8 cellular contexts compared by ENCODE assay signal in the genomic region with DNA sequence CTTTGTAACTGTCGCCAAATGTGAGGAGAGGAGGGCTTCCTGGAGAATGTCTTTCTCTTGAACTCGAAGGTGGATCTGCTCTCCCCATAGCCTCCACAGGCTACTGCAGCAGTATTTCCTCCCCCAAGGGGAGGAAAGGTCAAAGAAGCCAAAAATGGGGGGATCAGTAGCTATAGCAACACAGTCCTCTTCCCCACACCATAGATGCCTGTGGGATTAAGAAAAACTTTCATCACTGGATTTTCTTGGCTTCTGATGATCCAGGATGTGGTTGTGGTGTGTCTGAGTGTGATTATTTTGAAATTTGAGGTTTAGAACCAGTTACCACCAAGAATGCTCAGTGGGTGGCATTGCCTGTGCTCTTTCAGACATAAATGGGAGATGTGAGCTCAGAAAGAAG.
DNase-seq lines count a peak whose midpoint lies in the region; ATAC-seq, FAIRE-seq and TF ChIP-seq lines count a peak whose summit lies in the region.

No MANE protein-coding gene starts in this region.

- peaks cover 18% of the 10 kb centered on the region for H3F3A ChIP-seq in MM.1S (ENCODE audit: insufficient read depth, low read length)

- WGBS in HepG2 (ENCODE audit: low lambda C conversion rate): 47% methylated on average over 2 of the region's 2 CpGs

- peak overlapping the region in 1 of 2 donors; percentile 35 for H3K4me3 Mint-ChIP-seq in effector memory CD8-positive, alpha-beta T cell

- intact Hi-C loops in HepG2 (cut with micrococcal nuclease; ENCODE audit: unreplicated experiment): no loop called here

- H3K9ac ChIP-seq in BLaER1 (no peak overlapping the region), MM.1S (ENCODE audit: low read length) (no peak overlapping the region), HepG2 (ENCODE audit: insufficient read depth, low read depth, low read length) (no peak overlapping the region)

- no peaks in the 10 kb centered on the region for H3K27me3 ChIP-seq in BLaER1
- no peaks in the 10 kb centered on the region for H3K27me3 ChIP-seq in MM.1S (replicated peaks; ENCODE audit: insufficient read depth, low read length)
- no peaks in the 10 kb centered on the region for H3K27me3 ChIP-seq in HepG2 (ENCODE audit: control insufficient read depth in 1 of 2, insufficient read depth in 2 of 2, low read length in 2 of 2)

- H3K79me2 ChIP-seq in MM.1S (ENCODE audit: low read length): no peaks in the 10 kb centered on the region
- no peaks in the 10 kb centered on the region for H3K79me2 ChIP-seq in HepG2 (ENCODE audit: insufficient read depth, low read length)

- POLR2A ChIA-PET in HepG2 (lab: Yijun Ruan, JAX): no interaction called here

- H3K9me3 Mint-ChIP-seq in effector memory CD8-positive, alpha-beta T cell: no peaks in the 10 kb centered on the region

- peak overlapping the region in 1 of 2 donors; percentile 54 for H3K27ac Mint-ChIP-seq in effector memory CD8-positive, alpha-beta T cell

- H3K36me3 ChIP-seq in BLaER1 (no peaks in the 10 kb centered on the region), MM.1S (replicated peaks; ENCODE audit: insufficient read depth, low read length) (no peaks in the 10 kb centered on the region), HepG2 (replicated peaks in 1 of 2; ENCODE audit: control insufficient read depth in 1 of 2, insufficient read depth in 2 of 2, low read length in 2 of 2) (no peaks in the 10 kb centered on the region)

- CTCF ChIA-PET in HepG2 (lab: Yijun Ruan, JAX; ENCODE audit: low intra/inter-chr PET ratio, low total read pairs): no interaction called here

- peaks cover 21 to 22% of the 10 kb centered on the region in 2 donors for H3K4me1 Mint-ChIP-seq in effector memory CD8-positive, alpha-beta T cell (ENCODE audit: low read depth in 2 of 2)

- peaks cover 42% of the 10 kb centered on the region for H3K4me1 ChIP-seq in BLaER1
- H3K4me1 ChIP-seq in MM.1S (ENCODE audit: low read length): peaks cover 67% of the 10 kb centered on the region
- H3K4me1 ChIP-seq in HepG2 (ENCODE audit: insufficient read depth, low read length): peaks cover 15% of the 10 kb centered on the region

- H4K20me1 ChIP-seq in BLaER1 (no peaks in the 10 kb centered on the region), MM.1S (ENCODE audit: insufficient read depth, low read length) (no peaks in the 10 kb centered on the region), HepG2 (ENCODE audit: insufficient read depth, low read length) (no peaks in the 10 kb centered on the region)

- DNase-seq in MM.1S: peak; percentile 72
- peak; percentile 15 to 29 (median 17) for DNase-seq in effector memory CD8-positive, alpha-beta T cell
- no peak for DNase-seq in HepG2 (ENCODE audit: low spot score)
- no peak for DNase-seq in NCI-H524 treated with DMSO at 0.1 percent for 48 hours (lab: John Stamatoyannopoulos, UW)
- no peak for DNase-seq in stimulated activated CD4-positive, alpha-beta T cell treated with anti-CD3 and anti-CD28 coated beads, Interleukin-4, amount 100 ng/mL, for 4 hours
- DNase-seq in NCI-H1048 (lab: John Stamatoyannopoulos, UW): no peak

- ATAC-seq in GM21381 (IDR thresholded peaks at IDR 0.05; ENCODE audit: unreplicated experiment) (peak; percentile 51), HepG2 (no peak)
- ATAC-seq in effector memory CD8-positive, alpha-beta T cell (replicated peaks): peak; percentile 95

- no peak for TF ChIP-seq POLR2A in HepG2 (IDR thresholded peaks at IDR 0.05; ENCODE audit: insufficient read depth in 1 of 2, low read depth in 2 of 2, low read length in 2 of 2)

- TF ChIP-seq CTCF in MM.1S (IDR thresholded peaks at IDR 0.05; ENCODE audit: low read length) (no peak), HepG2 (CRISPR knock-in tag; IDR thresholded peaks at IDR 0.05) (no peak)

- H3K36me3 Mint-ChIP-seq in effector memory CD8-positive, alpha-beta T cell (ENCODE audit: insufficient read depth): no peaks in the 10 kb centered on the region

- in situ Hi-C loops in HepG2 (cut with HindIII; ENCODE audit: extremely low pct_ligation_motif_present, low pct_unique_long_range_greater_than_20kb): no loop called here

- FAIRE-seq in HepG2 (lab: Jason Lieb, UNC): no peak

- no TSS peak for BruUV-seq in HepG2 (replicated peaks; lab: Mats Ljungman, UMichigan)

- H3K9me3 ChIP-seq in BLaER1 (no peaks in the 10 kb centered on the region), MM.1S (replicated peaks; ENCODE audit: insufficient read depth, low read length) (no peaks in the 10 kb centered on the region), HepG2 (ENCODE audit: low read length) (no peaks in the 10 kb centered on the region)

- no peak for TF ChIP-seq EP300 in HepG2 (IDR thresholded peaks at IDR 0.05; ENCODE audit: low read depth in 2 of 2, low read length in 2 of 2)
- TF ChIP-seq EP300 in HepG2 (CRISPR knock-in tag; IDR thresholded peaks at IDR 0.05; ENCODE audit: borderline replicate concordance): no peak

- H3K9me2 ChIP-seq in MM.1S (replicated peaks; ENCODE audit: insufficient read depth, low read length): no peaks in the 10 kb centered on the region

- H3K27ac ChIP-seq in BLaER1: no peak overlapping the region
- no peak overlapping the region; the same call in 1 of the 2 replicates for H3K27ac ChIP-seq in MM.1S (ENCODE audit: low read length)
- no peak overlapping the region for H3K27ac ChIP-seq in HepG2 (ENCODE audit: extremely low read length, insufficient read depth, low read length)

- peaks cover 6 to 34% of the 10 kb centered on the region in 2 donors for H3K27me3 Mint-ChIP-seq in effector memory CD8-positive, alpha-beta T cell

- no peak for TF ChIP-seq RAD21 in HepG2 (CRISPR knock-in tag; IDR thresholded peaks at IDR 0.05)

- H3K4me3 ChIP-seq in BLaER1: no peak overlapping the region
- H3K4me3 ChIP-seq in MM.1S (ENCODE audit: low read length): no peak overlapping the region
- no peak overlapping the region for H3K4me3 ChIP-seq in HepG2 (replicated peaks in 1 of 3; ENCODE audit: insufficient read depth in 1 of 3, low read depth in 2 of 3, low read length in 3 of 3)

- H2AFZ ChIP-seq in MM.1S (ENCODE audit: low read length) (no peak overlapping the region), HepG2 (ENCODE audit: low read length) (no peak overlapping the region)

- H3K4me2 ChIP-seq in BLaER1 (peak overlapping the region; percentile 54), MM.1S (ENCODE audit: low read depth, low read length) (peak overlapping the region; percentile 14; the same call in 1 of the 2 replicates), HepG2 (ENCODE audit: low read depth, low read length) (no peak overlapping the region)

TF ChIP-seq in HepG2, 621 proteins besides CTCF, POLR2A, EP300 and RAD21:
- no peak for TF ChIP-seq HMG20A (CRISPR knock-in tag; IDR thresholded peaks at IDR 0.05; ENCODE audit: borderline replicate concordance)
- TF ChIP-seq, protein P1, sequence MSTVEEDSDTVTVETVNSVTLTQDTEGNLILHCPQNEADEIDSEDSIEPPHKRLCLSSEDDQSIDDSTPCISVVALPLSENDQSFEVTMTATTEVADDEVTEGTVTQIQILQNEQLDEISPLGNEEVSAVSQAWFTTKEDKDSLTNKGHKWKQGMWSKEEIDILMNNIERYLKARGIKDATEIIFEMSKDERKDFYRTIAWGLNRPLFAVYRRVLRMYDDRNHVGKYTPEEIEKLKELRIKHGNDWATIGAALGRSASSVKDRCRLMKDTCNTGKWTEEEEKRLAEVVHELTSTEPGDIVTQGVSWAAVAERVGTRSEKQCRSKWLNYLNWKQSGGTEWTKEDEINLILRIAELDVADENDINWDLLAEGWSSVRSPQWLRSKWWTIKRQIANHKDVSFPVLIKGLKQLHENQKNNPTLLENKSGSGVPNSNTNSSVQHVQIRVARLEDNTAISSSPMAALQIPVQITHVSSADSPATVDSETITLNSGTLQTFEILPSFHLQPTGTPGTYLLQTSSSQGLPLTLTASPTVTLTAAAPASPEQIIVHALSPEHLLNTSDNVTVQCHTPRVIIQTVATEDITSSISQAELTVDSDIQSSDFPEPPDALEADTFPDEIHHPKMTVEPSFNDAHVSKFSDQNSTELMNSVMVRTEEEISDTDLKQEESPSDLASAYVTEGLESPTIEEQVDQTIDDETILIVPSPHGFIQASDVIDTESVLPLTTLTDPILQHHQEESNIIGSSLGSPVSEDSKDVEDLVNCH (CRISPR knock-in tag; IDR thresholded peaks at IDR 0.05): no peak
- no peak for TF ChIP-seq PLRG1 (conservative IDR thresholded peaks at IDR 0.05)
- TF ChIP-seq MIXL1 (CRISPR knock-in tag; IDR thresholded peaks at IDR 0.05): no peak
- no peak for TF ChIP-seq ZNF441 (CRISPR knock-in tag; IDR thresholded peaks at IDR 0.05; ENCODE audit: borderline replicate concordance)
- TF ChIP-seq, protein P2, sequence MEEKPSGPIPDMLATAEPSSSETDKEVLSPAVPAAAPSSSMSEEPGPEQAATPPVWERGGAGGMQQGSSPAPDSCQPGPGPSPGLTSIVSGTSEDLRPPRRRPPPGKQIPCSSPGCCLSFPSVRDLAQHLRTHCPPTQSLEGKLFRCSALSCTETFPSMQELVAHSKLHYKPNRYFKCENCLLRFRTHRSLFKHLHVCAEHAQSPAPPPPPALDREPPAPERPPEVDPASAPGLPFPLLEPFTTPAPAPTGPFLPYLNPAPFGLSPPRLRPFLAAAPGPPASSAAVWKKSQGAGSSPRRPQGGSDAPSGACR (CRISPR knock-in tag; IDR thresholded peaks at IDR 0.05): no peak
- TF ChIP-seq RXRB (CRISPR knock-in tag; IDR thresholded peaks at IDR 0.05; ENCODE audit: borderline replicate concordance): no peak
- TF ChIP-seq RCOR2 (CRISPR knock-in tag; IDR thresholded peaks at IDR 0.05): no peak
- TF ChIP-seq, protein P3, sequence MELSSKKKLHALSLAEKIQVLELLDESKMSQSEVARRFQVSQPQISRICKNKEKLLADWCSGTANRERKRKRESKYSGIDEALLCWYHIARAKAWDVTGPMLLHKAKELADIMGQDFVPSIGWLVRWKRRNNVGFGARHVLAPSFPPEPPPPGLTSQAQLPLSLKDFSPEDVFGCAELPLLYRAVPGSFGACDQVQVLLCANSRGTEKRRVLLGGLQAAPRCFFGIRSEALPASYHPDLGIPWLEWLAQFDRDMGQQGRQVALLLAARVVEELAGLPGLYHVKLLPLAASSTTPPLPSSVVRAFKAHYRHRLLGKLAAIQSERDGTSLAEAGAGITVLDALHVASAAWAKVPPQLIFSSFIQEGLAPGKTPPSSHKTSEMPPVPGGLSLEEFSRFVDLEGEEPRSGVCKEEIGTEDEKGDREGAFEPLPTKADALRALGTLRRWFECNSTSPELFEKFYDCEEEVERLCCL (CRISPR knock-in tag; IDR thresholded peaks at IDR 0.05; ENCODE audit: borderline replicate concordance): no peak
- TF ChIP-seq FOSL2 (CRISPR knock-in tag; IDR thresholded peaks at IDR 0.05): no peak
TF ChIP-seq in HepG2: peak in this region for 0.

Comparison
In these comparisons a context has a peak if more than half of its experiments do, and no peak if none do; other contexts are left out.
1. DNase-seq: peak in MM.1S (single experiment) and effector memory CD8-positive, alpha-beta T cell (3 of 3); none in HepG2 (single experiment), NCI-H524 treated with DMSO at 0.1 percent for 48 hours (single experiment), stimulated activated CD4-positive, alpha-beta T cell treated with anti-CD3 and anti-CD28 coated beads, Interleukin-4, amount 100 ng/mL, for 4 hours (0 of 2) and NCI-H1048 (single experiment).